ENCODE assay signal across 10 cellular contexts in the genomic region with DNA sequence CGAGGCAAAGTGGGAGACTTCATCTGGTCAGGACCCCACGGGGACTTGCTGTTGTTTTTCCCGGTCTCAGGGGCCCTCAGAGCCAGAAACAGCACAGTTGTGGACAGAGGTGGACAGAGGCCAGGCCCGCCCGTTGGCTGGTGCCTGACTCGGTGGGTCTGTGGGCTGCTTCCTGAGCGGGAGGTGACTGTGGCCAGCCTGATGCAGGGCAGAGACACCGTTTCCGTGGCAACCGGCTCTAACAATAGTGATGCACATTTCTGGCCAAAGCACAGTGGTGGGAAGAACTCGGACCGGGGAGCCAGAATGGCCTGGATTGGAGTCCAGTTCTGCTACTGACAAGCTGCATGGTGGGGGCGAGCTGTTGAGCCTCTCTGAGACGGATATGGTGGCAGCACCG. TPM values are rescaled to one million over a fixed set of nuclear protein-coding genes. Genes with fewer than 3 reads are reported as not detected.
A peak's percentile ranks its signal among the peaks of the same experiment; 100 is the strongest.
DNase-seq lines count a peak whose midpoint lies in the region; ATAC-seq, FAIRE-seq and TF ChIP-seq lines count a peak whose summit lies in the region.
"Had no signal": no experiment of that assay in that cellular context is flagged by ENCODE, and none has a peak within 500 bp of the region (broad histone marks: within the 10 kb centered on the region; RNA-seq: fewer than 3 reads in every experiment).

No MANE protein-coding gene starts in this region.

- H3K14ac ChIP-seq in neuronal stem cell (ENCODE audit: low read length): no peak overlapping the region

- H2BK12ac ChIP-seq in neuronal stem cell (ENCODE audit: low read length): no peak overlapping the region

- H3K4me3 ChIP-seq in BLaER1 (no peak overlapping the region), SJSA1 (no peak overlapping the region), esophagus squamous epithelium (peak overlapping the region in 3 of 4 donors; percentile 7 to 30 (median 27)), neuronal stem cell (ENCODE audit: low read length in 2 of 2) (peak overlapping the region in 1 of 2 donors; percentile 44)

- intact Hi-C loops in esophagus squamous epithelium (cut with DNase I): no loop called here

- H4K91ac ChIP-seq in neuronal stem cell (ENCODE audit: low read depth, low read length, poor library complexity): no peak overlapping the region

- H3K27ac ChIP-seq in BLaER1 (no peak overlapping the region), SJSA1 (peak overlapping the region; percentile 58), esophagus squamous epithelium (peak overlapping the region; percentile 63 to 87 (median 81)), neuronal stem cell (replicated peaks; ENCODE audit: low read length) (no peak overlapping the region)

- H3K9ac ChIP-seq in BLaER1 (no peak overlapping the region), neuronal stem cell (ENCODE audit: low read depth, low read length, poor library complexity) (no peak overlapping the region)

- H2BK15ac ChIP-seq in neuronal stem cell (ENCODE audit: low read length): no peak overlapping the region

- ATAC-seq in GM18858 (IDR thresholded peaks at IDR 0.05; ENCODE audit: unreplicated experiment) (no peak), HG03460 (IDR thresholded peaks at IDR 0.05; ENCODE audit: unreplicated experiment) (no peak)

- H2BK120ac ChIP-seq in neuronal stem cell (ENCODE audit: low read depth, low read length): no peak overlapping the region

- no peak for FAIRE-seq in frontal cortex (lab: Jason Lieb, UNC)

- no peak overlapping the region for H2BK5ac ChIP-seq in neuronal stem cell (ENCODE audit: low read length)

- no peaks in the 10 kb centered on the region for H4K20me1 ChIP-seq in BLaER1

- WGBS in esophagus squamous epithelium, 2 donors: 54 to 67% methylated on average over 5 to 8 of the region's 15 CpGs
- WGBS in neuronal stem cell (ENCODE audit: extremely low coverage in 2 of 2, insufficient read length in 2 of 2, insufficient replicate concordance in 1 of 2), 2 donors: no CpG with 5 or more reads among the region's 15 CpGs

- no peak overlapping the region for H3K4ac ChIP-seq in neuronal stem cell (ENCODE audit: low read length)

- H3K27me3 ChIP-seq in BLaER1 (no peaks in the 10 kb centered on the region), SJSA1 (replicated peaks) (no peaks in the 10 kb centered on the region), esophagus squamous epithelium (no peaks in the 10 kb centered on the region), neuronal stem cell (ENCODE audit: control insufficient read depth in 3 of 3, insufficient read depth in 3 of 3, low read depth in 1 of 3, low read length in 3 of 3) (no peaks in the 10 kb centered on the region)

- H3K36me3 ChIP-seq in BLaER1: no peaks in the 10 kb centered on the region
- no peaks in the 10 kb centered on the region for H3K36me3 ChIP-seq in SJSA1
- no peaks in the 10 kb centered on the region for H3K36me3 ChIP-seq in esophagus squamous epithelium
- H3K36me3 ChIP-seq in neuronal stem cell (replicated peaks in 1 of 2; ENCODE audit: control insufficient read depth in 2 of 2, insufficient read depth in 2 of 2, low read length in 2 of 2): no peaks in the 10 kb centered on the region

- H3K4me1 ChIP-seq in BLaER1: peaks cover 41% of the 10 kb centered on the region
- peaks cover 41% of the 10 kb centered on the region for H3K4me1 ChIP-seq in SJSA1 (replicated peaks)
- peaks cover 10 to 30% (median 11%) of the 10 kb centered on the region in 3 donors for H3K4me1 ChIP-seq in esophagus squamous epithelium
- peaks cover 4 to 5% of the 10 kb centered on the region in 2 donors for H3K4me1 ChIP-seq in neuronal stem cell (ENCODE audit: control insufficient read depth in 2 of 2, insufficient read depth in 1 of 2, low read depth in 1 of 2, low read length in 2 of 2)

- TF ChIP-seq CTCF in esophagus squamous epithelium (IDR thresholded peaks at IDR 0.05): no peak

- no peaks in the 10 kb centered on the region for H3K79me1 ChIP-seq in neuronal stem cell (ENCODE audit: low read depth, low read length)

- H3K23ac ChIP-seq in neuronal stem cell (ENCODE audit: low read depth, low read length, poor library complexity): no peak overlapping the region

- H3K9me3 ChIP-seq in BLaER1 (no peaks in the 10 kb centered on the region), SJSA1 (replicated peaks) (no peaks in the 10 kb centered on the region), esophagus squamous epithelium (no peaks in the 10 kb centered on the region), neuronal stem cell (replicated peaks in 1 of 2; ENCODE audit: control insufficient read depth in 2 of 2, insufficient read depth in 1 of 2, low read depth in 1 of 2, low read length in 2 of 2) (no peaks in the 10 kb centered on the region)

- H4K8ac ChIP-seq in neuronal stem cell (ENCODE audit: low read depth, low read length): no peak overlapping the region

- TF ChIP-seq POLR2A in esophagus squamous epithelium (IDR thresholded peaks at IDR 0.05): no peak

- peak overlapping the region; percentile 11 for H3K18ac ChIP-seq in neuronal stem cell (ENCODE audit: low read length)

- peak overlapping the region; percentile 50 for H3K4me2 ChIP-seq in BLaER1
- no peak overlapping the region for H3K4me2 ChIP-seq in neuronal stem cell (ENCODE audit: insufficient read depth, low read length, poor library complexity, severe bottlenecking)

- H2AK5ac ChIP-seq in neuronal stem cell (ENCODE audit: low read depth, low read length): no peak overlapping the region

- peak overlapping the region; percentile 75 for H2AFZ ChIP-seq in neuronal stem cell (ENCODE audit: low read length)

- DNase-seq in SJSA1 (ENCODE audit: low read depth in 1 of 2, low spot score in 2 of 2) (no peak), esophagus squamous epithelium (lab: John Stamatoyannopoulos, UW) (no peak), neuronal stem cell (ENCODE audit: low spot score) (no peak), frontal cortex (ENCODE audit: low spot score in 2 of 2) (no peak), Kasumi-1 (lab: John Stamatoyannopoulos, UW) (no peak)
- DNase-seq: hippocampal formation, nucleus accumbens had no signal

RNA-seq across cellular contexts. Expression of gene ATXN10, which starts 58.7 kb away (rescaled TPM):
- 192 and 302 TPM in 2 replicates for total RNA-seq in SJSA1 (2014; rRNA removed; shearing (Covaris generic))
- total RNA-seq in esophagus squamous epithelium (100 to 1,000 TPM in 1 of 4 donors, 10 to 100 TPM in 3; 79.0 to 152 (median 88.3) TPM), frontal cortex (390 TPM)
- polyA plus RNA-seq in neuronal stem cell (2013, experiment 1 of 2): 89.3 TPM
- 84.7 TPM for polyA plus RNA-seq in neuronal stem cell (2013, experiment 2 of 2)

Comparison
In these comparisons a context has a peak if more than half of its experiments do, and no peak if none do; other contexts are left out.
1. H3K27ac ChIP-seq: peak in SJSA1 (single experiment) and esophagus squamous epithelium (4 of 4); none in BLaER1 (single experiment) and neuronal stem cell (single experiment).
2. H3K4me3 ChIP-seq: peak in esophagus squamous epithelium (3 of 4); none in BLaER1 (single experiment) and SJSA1 (single experiment).